In the genomic region with DNA sequence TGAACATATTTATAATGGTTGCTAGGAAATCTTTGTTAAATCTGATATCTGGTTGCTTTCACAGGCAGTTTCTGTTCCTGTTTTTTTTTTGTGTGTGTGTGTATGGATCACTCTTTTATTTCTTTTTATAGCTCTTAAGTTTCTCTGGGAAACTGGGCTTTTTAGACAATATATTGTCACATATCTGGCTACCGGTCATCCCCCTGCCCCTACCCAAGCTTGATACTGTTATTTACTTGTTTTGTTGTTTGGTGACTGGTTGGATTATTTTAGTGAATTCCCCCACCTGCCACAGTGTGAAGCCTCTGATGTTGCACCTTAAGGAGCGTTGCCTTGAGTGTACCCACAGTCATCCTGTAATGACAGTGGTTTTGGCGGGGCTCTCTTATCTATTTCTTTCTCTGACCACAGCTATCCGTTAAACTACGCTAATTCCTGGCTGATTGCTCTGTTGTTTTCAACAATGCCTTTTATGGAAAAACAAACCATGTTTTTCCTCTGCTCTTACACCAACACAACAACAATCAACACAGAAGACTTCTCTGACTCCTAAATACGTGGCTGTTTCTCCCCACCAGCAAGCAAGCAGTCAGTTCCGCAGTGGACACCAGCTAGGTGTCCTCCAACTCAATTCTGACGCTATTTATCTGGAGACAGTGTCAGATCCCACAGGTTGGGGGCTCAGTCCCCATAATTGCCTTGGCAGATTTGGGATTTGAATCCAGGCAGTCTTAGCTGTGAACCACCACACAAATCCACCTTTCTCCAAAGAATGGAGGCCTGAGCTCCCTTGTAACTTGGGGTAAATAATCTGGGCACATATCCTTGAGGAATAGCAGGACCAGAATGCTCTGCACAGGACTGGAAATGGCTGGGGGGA, we compare ENCODE assay signal across 8 cellular contexts. TPM values are rescaled to one million over a fixed set of nuclear protein-coding genes. Genes with fewer than 3 reads are reported as not detected.
DNase-seq lines count a peak whose midpoint lies in the region; ATAC-seq and TF ChIP-seq lines count a peak whose summit lies in the region.

No MANE protein-coding gene starts in this region.

- H3K27ac Mint-ChIP-seq in CD8-positive, alpha-beta T cell = peak overlapping the region; percentile 37

- H3K36me3 ChIP-seq in CD8-positive, alpha-beta T cell (ENCODE audit: insufficient read depth, low read length) = no peaks in the 10 kb centered on the region
- no peaks in the 10 kb centered on the region for H3K36me3 ChIP-seq in esophagus muscularis mucosa

- 87% methylated on average over 8 of the region's 8 CpGs for WGBS in esophagus muscularis mucosa

- peak in 2 of 7 experiments; percentile 48 for DNase-seq in CD8-positive, alpha-beta T cell
- DNase-seq in OCI-M1 (lab: John Stamatoyannopoulos, UW) (peak; percentile 65), esophagus muscularis mucosa (ENCODE audit: extremely low spot score) (no peak), COLO668 (lab: John Stamatoyannopoulos, UW; ENCODE audit: unreplicated experiment) (no peak), NCI-H2029 treated with DMSO at 0.1 percent for 48 hours (lab: John Stamatoyannopoulos, UW) (no peak), RKO (ENCODE audit: low spot score) (no peak), LoVo (ENCODE audit: low spot score) (no peak)

- no peaks in the 10 kb centered on the region for H3K9me3 Mint-ChIP-seq in CD8-positive, alpha-beta T cell

- POLR2A ChIA-PET in CD8-positive, alpha-beta T cell (lab: Charles Lee) = no interaction called here

- peak overlapping the region; percentile 19 for H3K27ac ChIP-seq in CD8-positive, alpha-beta T cell (ENCODE audit: low read depth, low read length)
- H3K27ac ChIP-seq in esophagus muscularis mucosa (replicated peaks in 1 of 4) = peak overlapping the region; percentile 56 to 72 (median 70)

- H3K4me3 Mint-ChIP-seq in CD8-positive, alpha-beta T cell = no peak overlapping the region

- H3K4me1 ChIP-seq in CD8-positive, alpha-beta T cell (ENCODE audit: insufficient read depth, low read length) = peaks cover 12% of the 10 kb centered on the region
- H3K4me1 ChIP-seq in esophagus muscularis mucosa = peaks cover 30 to 49% (median 43%) of the 10 kb centered on the region in 4 donors

- intact Hi-C loops in CD8-positive, alpha-beta T cell (cut with DNase I, micrococcal nuclease) = loop anchor here (5.0 kb wide), 2 partner anchors 68 to 313 kb away; no protein-coding TSS in a partner anchor
- intact Hi-C loops in esophagus muscularis mucosa (cut with DNase I) = loop anchor here (5.0 kb wide), 1 partner anchor 68 kb away; no protein-coding TSS in a partner anchor

- no peak for TF ChIP-seq EP300 in esophagus muscularis mucosa (IDR thresholded peaks at IDR 0.05)

- H3K9me3 ChIP-seq in CD8-positive, alpha-beta T cell (ENCODE audit: low read length) = no peaks in the 10 kb centered on the region
- no peaks in the 10 kb centered on the region for H3K9me3 ChIP-seq in esophagus muscularis mucosa

- no peaks in the 10 kb centered on the region for H3K36me3 Mint-ChIP-seq in CD8-positive, alpha-beta T cell

- peak; percentile 36 for ATAC-seq in CD8-positive, alpha-beta T cell
- peak; percentile 64 for ATAC-seq in GM21619 (IDR thresholded peaks at IDR 0.05; ENCODE audit: unreplicated experiment)

- CTCF ChIA-PET in CD8-positive, alpha-beta T cell (lab: Charles Lee) = interaction anchor here (1.0 to 6.6 kb wide), 8 partner anchors 9 to 312 kb away, joined by 3 to 68 read pairs (median 4); no protein-coding TSS in a partner anchor

- no peak for TF ChIP-seq CTCF in CD8-positive, alpha-beta T cell (IDR thresholded peaks at IDR 0.05)
- no peak for TF ChIP-seq CTCF in esophagus muscularis mucosa (IDR thresholded peaks at IDR 0.05)

- H3K4me3 ChIP-seq in CD8-positive, alpha-beta T cell (ENCODE audit: low read depth, low read length) = no peak overlapping the region
- no peak overlapping the region for H3K4me3 ChIP-seq in esophagus muscularis mucosa

- H3K4me1 Mint-ChIP-seq in CD8-positive, alpha-beta T cell (ENCODE audit: low read depth) = peaks cover 15% of the 10 kb centered on the region

- TF ChIP-seq POLR2A in esophagus muscularis mucosa (IDR thresholded peaks at IDR 0.05; ENCODE audit: low read depth) = no peak

- peaks cover 4% of the 10 kb centered on the region for H3K27me3 Mint-ChIP-seq in CD8-positive, alpha-beta T cell (ENCODE audit: low read depth)

- no peaks in the 10 kb centered on the region for H3K27me3 ChIP-seq in CD8-positive, alpha-beta T cell (ENCODE audit: insufficient read depth, low read length)
- no peaks in the 10 kb centered on the region for H3K27me3 ChIP-seq in esophagus muscularis mucosa

RNA-seq across cellular contexts. Expression of a gene that starts 10.9 kb away (rescaled TPM):
- total RNA-seq in CD8-positive, alpha-beta T cell = 10 to 100 TPM; 90.8 to 92.9 TPM
- total RNA-seq in esophagus muscularis mucosa = 1 to 10 TPM in 3 of 4 donors, under 1 TPM in 1; 0.84 to 3.5 (median 2.0) TPM

RNA-seq across cellular contexts. Expression of a gene that starts 37.0 kb away (rescaled TPM):
- not detected for total RNA-seq in CD8-positive, alpha-beta T cell
- 100 to 1,000 TPM in 1 of 4 donors, 10 to 100 TPM in 2, not detected in 1; 25.3 to 119 (median 26.6) TPM for total RNA-seq in esophagus muscularis mucosa

RNA-seq across cellular contexts. Expression of a gene that starts 48.8 kb away (rescaled TPM):
- under 1 TPM; 0.22 to 0.39 TPM for total RNA-seq in CD8-positive, alpha-beta T cell
- 100 to 1,000 TPM in 1 of 4 donors, 10 to 100 TPM in 3; 41.1 to 124 (median 62.5) TPM for total RNA-seq in esophagus muscularis mucosa

Comparison
In these comparisons a context has a peak if more than half of its experiments do, and no peak if none do; other contexts are left out.
1. RNA of a gene that starts 10.9 kb away (total RNA-seq): 90.8 to 92.9 TPM in CD8-positive, alpha-beta T cell; 0.84 to 3.5 TPM in esophagus muscularis mucosa; every median in the first group is over 10 times any median in the second.
2. RNA of a gene that starts 48.8 kb away (total RNA-seq): 41.1 to 124 TPM in esophagus muscularis mucosa; 0.22 to 0.39 TPM in CD8-positive, alpha-beta T cell; every median in the first group is over 10 times any median in the second.